Comparison of ENCODE assay signal across 8 cellular contexts in genomic region chr18:23134780-23135678, GRCh38.
DNase-seq lines count a peak whose midpoint lies in the region; ATAC-seq and TF ChIP-seq lines count a peak whose summit lies in the region.

A gene with protein sequence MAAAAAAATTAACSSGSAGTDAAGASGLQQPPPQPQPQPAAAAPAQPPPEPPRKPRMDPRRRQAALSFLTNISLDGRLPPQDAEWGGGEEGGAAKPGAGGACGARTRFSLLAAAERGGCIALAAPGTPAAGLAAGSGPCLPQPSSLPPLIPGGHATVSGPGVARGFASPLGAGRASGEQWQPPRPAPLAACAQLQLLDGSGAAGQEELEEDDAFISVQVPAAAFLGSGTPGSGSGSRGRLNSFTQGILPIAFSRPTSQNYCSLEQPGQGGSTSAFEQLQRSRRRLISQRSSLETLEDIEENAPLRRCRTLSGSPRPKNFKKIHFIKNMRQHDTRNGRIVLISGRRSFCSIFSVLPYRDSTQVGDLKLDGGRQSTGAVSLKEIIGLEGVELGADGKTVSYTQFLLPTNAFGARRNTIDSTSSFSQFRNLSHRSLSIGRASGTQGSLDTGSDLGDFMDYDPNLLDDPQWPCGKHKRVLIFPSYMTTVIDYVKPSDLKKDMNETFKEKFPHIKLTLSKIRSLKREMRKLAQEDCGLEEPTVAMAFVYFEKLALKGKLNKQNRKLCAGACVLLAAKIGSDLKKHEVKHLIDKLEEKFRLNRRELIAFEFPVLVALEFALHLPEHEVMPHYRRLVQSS (plus strand): TSS chr18:23135485. CDS start chr18:23135763, 278 bp downstream.

- H3K27me3 ChIP-seq in BLaER1 treated with 17β-estradiol and CSF1 and Interleukin-3, amounts not matched to agents 10 nM and 100 nM: peaks cover 57 to 69% (median 62%) of the 10 kb centered on the region in 11 experiments
- no peaks in the 10 kb centered on the region for H3K27me3 ChIP-seq in SU-DHL-6 (ENCODE audit: low read length)

- H3K4me2 ChIP-seq in BLaER1 treated with 17β-estradiol and CSF1 and Interleukin-3, amounts not matched to agents 10 nM and 100 nM: peak within 1 kb of the TSS; percentile 90 to 99 (median 96)
- peak within 1 kb of the TSS; percentile 54 for H3K4me2 ChIP-seq in SU-DHL-6 (ENCODE audit: low read depth, low read length, poor library complexity, severe bottlenecking)

- peak; percentile 72 for TF ChIP-seq POLR2A in GM18951 (IDR thresholded peaks at IDR 0.05; ENCODE audit: extremely low read depth, insufficient read depth, insufficient read length)

- ATAC-seq in GM19467 (IDR thresholded peaks at IDR 0.05; ENCODE audit: unreplicated experiment): no peak

- H3K9ac ChIP-seq in BLaER1 treated with 17β-estradiol and CSF1 and Interleukin-3, amounts not matched to agents 10 nM and 100 nM: peak within 1 kb of the TSS; percentile 70 to 91 (median 83)
- H3K9ac ChIP-seq in SU-DHL-6 (ENCODE audit: low read length): peak within 1 kb of the TSS; percentile 33

- peak within 1 kb of the TSS; percentile 66 to 86 (median 79) for H3K27ac ChIP-seq in BLaER1 treated with 17β-estradiol and CSF1 and Interleukin-3, amounts not matched to agents 10 nM and 100 nM
- H3K27ac ChIP-seq in SU-DHL-6 (ENCODE audit: low read depth, low read length): no peak within 1 kb of the TSS

- peaks cover 33 to 51% (median 40%) of the 10 kb centered on the region in 10 experiments for H3K4me1 ChIP-seq in BLaER1 treated with 17β-estradiol and CSF1 and Interleukin-3, amounts not matched to agents 10 nM and 100 nM

- in situ Hi-C loops in GM18951 (cut with MboI; ENCODE audit: low sequenced_read_pairs, unreplicated experiment): loop anchor here (5.0 kb wide), 1 partner anchor 222 kb away; no protein-coding TSS in a partner anchor

- H3F3A ChIP-seq in SU-DHL-6 (ENCODE audit: insufficient read depth): peaks cover 9% of the 10 kb centered on the region

- DNase-seq in HuH-7 (ENCODE audit: low spot score): peak; percentile 67
- DNase-seq in cerebellar cortex (ENCODE audit: low spot score): peak; percentile 64
- peak; percentile 75 for DNase-seq in kidney tubule cell (ENCODE audit: low spot score)
- peak; percentile 47 for DNase-seq in stimulated activated CD4-positive, alpha-beta T cell treated with anti-CD3 and anti-CD28 coated beads, Interleukin-15, amount 100 ng/mL, for 24 hours

- H3K9me3 ChIP-seq in BLaER1 treated with 17β-estradiol and CSF1 and Interleukin-3, amounts not matched to agents 10 nM and 100 nM (replicated peaks in 1 of 11): no peaks in the 10 kb centered on the region
- no peaks in the 10 kb centered on the region for H3K9me3 ChIP-seq in SU-DHL-6 (ENCODE audit: insufficient read depth, low read length)

- H3K79me2 ChIP-seq in SU-DHL-6 (ENCODE audit: insufficient read depth, low read length): no peaks in the 10 kb centered on the region

- H3K4me3 ChIP-seq in BLaER1 treated with 17β-estradiol and CSF1 and Interleukin-3, amounts not matched to agents 10 nM and 100 nM: peak within 1 kb of the TSS; percentile 66 to 88 (median 79)
- H3K4me3 ChIP-seq in SU-DHL-6 (ENCODE audit: insufficient read depth, low read length, poor library complexity, severe bottlenecking): peak within 1 kb of the TSS; percentile 45

- H3K36me3 ChIP-seq in BLaER1 treated with 17β-estradiol and CSF1 and Interleukin-3, amounts not matched to agents 10 nM and 100 nM: peaks cover 0 to 21% (median 0%) of the 10 kb centered on the region in 11 experiments; a peak in 2 of 22 replicates
- H3K36me3 ChIP-seq in SU-DHL-6 (ENCODE audit: low read length): no peaks in the 10 kb centered on the region

- H2AFZ ChIP-seq in SU-DHL-6 (ENCODE audit: low read depth, low read length, severe bottlenecking): peak within 1 kb of the TSS; percentile 34

- no peaks in the 10 kb centered on the region for H3K9me2 ChIP-seq in SU-DHL-6 (replicated peaks; ENCODE audit: insufficient read depth, low read length)

- peaks cover 0 to 32% (median 18%) of the 10 kb centered on the region in 11 experiments; a peak in 11 of 22 replicates for H4K20me1 ChIP-seq in BLaER1 treated with 17β-estradiol and CSF1 and Interleukin-3, amounts not matched to agents 10 nM and 100 nM
- no peaks in the 10 kb centered on the region for H4K20me1 ChIP-seq in SU-DHL-6 (ENCODE audit: low read depth, low read length)

- no peak for TF ChIP-seq CTCF in SU-DHL-6 (IDR thresholded peaks at IDR 0.05; ENCODE audit: insufficient read depth, low read length, poor library complexity, severe bottlenecking)
